ENCODE assay signal across 25 cellular contexts in the genomic region with DNA sequence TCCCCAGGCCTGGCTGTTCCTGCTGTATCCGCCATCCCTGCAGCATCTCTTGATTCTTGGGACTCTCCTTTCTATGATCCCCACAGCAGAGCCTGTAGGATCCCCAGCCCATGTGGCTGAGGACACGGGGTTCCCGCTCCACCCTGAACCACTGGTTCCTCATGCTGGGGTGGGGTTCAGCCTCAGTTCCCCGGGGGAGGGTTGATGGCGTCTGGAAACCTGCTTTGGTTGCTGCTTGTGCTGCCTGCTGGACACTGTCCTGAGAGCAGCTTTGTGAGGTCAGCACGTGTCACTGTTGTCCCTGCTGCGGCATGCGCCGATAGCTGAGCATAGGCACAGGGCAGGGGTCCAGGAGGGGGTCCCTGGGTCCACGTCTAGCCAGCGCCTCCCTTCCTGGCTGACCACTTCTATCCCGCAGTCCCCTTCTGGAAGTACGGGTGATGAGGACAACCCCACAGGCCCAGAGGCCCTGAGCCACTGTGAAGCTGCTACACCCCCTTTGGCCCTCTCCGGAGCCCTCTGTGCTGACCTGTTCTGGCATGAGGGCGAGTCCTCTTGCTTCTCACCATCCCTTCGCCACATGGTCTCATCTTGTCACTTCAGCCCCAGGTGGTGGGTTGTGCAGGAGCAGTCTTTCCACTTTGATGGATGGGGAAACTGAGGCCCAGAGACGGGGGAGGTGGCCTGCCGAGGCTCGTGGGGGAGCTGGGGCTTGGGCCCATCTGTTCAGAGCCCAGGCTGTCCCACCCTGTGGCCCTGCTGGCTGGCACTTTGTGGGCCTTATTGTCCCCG. TPM values are rescaled to one million over a fixed set of nuclear protein-coding genes. Genes with fewer than 3 reads are reported as not detected.
DNase-seq lines count a peak whose midpoint lies in the region; ATAC-seq and TF ChIP-seq lines count a peak whose summit lies in the region.
"Had no signal": no experiment of that assay in that cellular context is flagged by ENCODE, and none has a peak within 500 bp of the region (broad histone marks: within the 10 kb centered on the region; RNA-seq: fewer than 3 reads in every experiment).

No MANE protein-coding gene starts in this region.

- DNase-seq in Calu3: no peak
- DNase-seq in adrenal gland: no peak
- DNase-seq in stimulated activated naive B cell treated with anti-CD40 and anti-IgM and Interleukin-4, amounts not matched to agents 10 μg/mL and 1 μg/mL and 100 μg/mL, for 72 hours: no peak
- DNase-seq in left ventricle myocardium inferior: no peak
- no peak for DNase-seq in nucleus accumbens (lab: John Stamatoyannopoulos, UW)
- no peak for DNase-seq in NCI-H510A treated with DMSO at 0.1 percent for 48 hours (lab: John Stamatoyannopoulos, UW)
- DNase-seq: activated CD4-positive, CD25-positive, alpha-beta regulatory T cell; activated naive CD4-positive, alpha-beta T cell treated with anti-CD3 and anti-CD28 coated beads, Interleukin-2, amount 10 ng/mL, durations not matched to agents 7 days and 5 days; amygdala; GOT3; MG63; NCI-H2029; NCI-H526; occipital lobe; psoas muscle; stimulated activated CD8-positive, alpha-beta memory T cell treated with anti-CD3 and anti-CD28 coated beads, Interleukin-4, amount 100 ng/mL, for 48 hours; trophoblast cell had no signal

- CTCF ChIA-PET in Calu3 (lab: Charles Lee): no interaction called here

- no peak overlapping the region for H3K4me3 Mint-ChIP-seq in Calu3 (ENCODE audit: low read depth, unreplicated experiment)
- peak overlapping the region in 1 of 2 donors; percentile 9 for H3K4me3 Mint-ChIP-seq in stimulated activated naive B cell treated with anti-CD40 and anti-IgM and Interleukin-4, amounts not matched to agents 10 μg/mL and 1 μg/mL and 100 μg/mL, for 72 hours
- H3K4me3 Mint-ChIP-seq: activated naive CD4-positive, alpha-beta T cell treated with anti-CD3 and anti-CD28 coated beads, Interleukin-2, amount 10 ng/mL, durations not matched to agents 7 days and 5 days; activated T-helper 17 cell treated with anti-CD3 and anti-CD28 coated beads, Interleukin-2, amount 50 U/mL, for 72 hours; CD4-positive, alpha-beta memory T cell had no signal

- H3K9me3 ChIP-seq in adrenal gland (replicated peaks in 1 of 3): no peaks in the 10 kb centered on the region
- H3K9me3 ChIP-seq in liver (ENCODE audit: control insufficient read depth in 4 of 4, low read length in 3 of 4): no peaks in the 10 kb centered on the region
- no peaks in the 10 kb centered on the region for H3K9me3 ChIP-seq in left ventricle myocardium inferior (replicated peaks)
- H3K9me3 ChIP-seq: gastroesophageal sphincter, MG63, psoas muscle had no signal

- no peak for TF ChIP-seq RAD21 in liver (IDR thresholded peaks at IDR 0.05)

- H3K4me1 Mint-ChIP-seq in Calu3 (ENCODE audit: low read depth, unreplicated experiment): peaks cover 52% of the 10 kb centered on the region
- peaks cover 39 to 62% of the 10 kb centered on the region in 2 donors for H3K4me1 Mint-ChIP-seq in stimulated activated naive B cell treated with anti-CD40 and anti-IgM and Interleukin-4, amounts not matched to agents 10 μg/mL and 1 μg/mL and 100 μg/mL, for 72 hours

- peaks cover 64% of the 10 kb centered on the region for H3K36me3 Mint-ChIP-seq in Calu3 (ENCODE audit: insufficient read depth, unreplicated experiment)
- H3K36me3 Mint-ChIP-seq in stimulated activated naive B cell treated with anti-CD40 and anti-IgM and Interleukin-4, amounts not matched to agents 10 μg/mL and 1 μg/mL and 100 μg/mL, for 72 hours: peaks cover 38 to 64% of the 10 kb centered on the region in 2 donors

- H3K27me3 Mint-ChIP-seq in Calu3 (ENCODE audit: unreplicated experiment): no peaks in the 10 kb centered on the region
- no peaks in the 10 kb centered on the region for H3K27me3 Mint-ChIP-seq in stimulated activated naive B cell treated with anti-CD40 and anti-IgM and Interleukin-4, amounts not matched to agents 10 μg/mL and 1 μg/mL and 100 μg/mL, for 72 hours
- H3K27me3 Mint-ChIP-seq: activated naive CD4-positive, alpha-beta T cell treated with anti-CD3 and anti-CD28 coated beads, Interleukin-2, amount 10 ng/mL, durations not matched to agents 7 days and 5 days; activated T-helper 17 cell treated with anti-CD3 and anti-CD28 coated beads, Interleukin-2, amount 50 U/mL, for 72 hours; CD4-positive, alpha-beta memory T cell had no signal

- H3K9me3 Mint-ChIP-seq in Calu3 (ENCODE audit: low read depth, unreplicated experiment): no peaks in the 10 kb centered on the region
- no peaks in the 10 kb centered on the region for H3K9me3 Mint-ChIP-seq in stimulated activated naive B cell treated with anti-CD40 and anti-IgM and Interleukin-4, amounts not matched to agents 10 μg/mL and 1 μg/mL and 100 μg/mL, for 72 hours
- H3K9me3 Mint-ChIP-seq: activated naive CD4-positive, alpha-beta T cell treated with anti-CD3 and anti-CD28 coated beads, Interleukin-2, amount 10 ng/mL, durations not matched to agents 7 days and 5 days; activated T-helper 17 cell treated with anti-CD3 and anti-CD28 coated beads, Interleukin-2, amount 50 U/mL, for 72 hours; CD4-positive, alpha-beta memory T cell had no signal

- ATAC-seq in stimulated activated naive B cell treated with anti-CD40 and anti-IgM and Interleukin-4, amounts not matched to agents 10 μg/mL and 1 μg/mL and 100 μg/mL, for 72 hours (replicated peaks): no peak
- ATAC-seq: activated T-helper 17 cell treated with anti-CD3 and anti-CD28 coated beads, Interleukin-2, amount 50 U/mL, for 72 hours; gastroesophageal sphincter; psoas muscle; sciatic nerve had no signal

- H3K27ac ChIP-seq in adrenal gland (peak overlapping the region; percentile 38 to 88 (median 65)), liver (ENCODE audit: low read depth in 1 of 2, low read length in 2 of 2) (peak overlapping the region; percentile 11 to 43), left ventricle myocardium inferior (replicated peaks) (no peak overlapping the region)
- H3K27ac ChIP-seq: gastroesophageal sphincter, hepatocyte, KMS-11, psoas muscle, SK-N-MC had no signal

- no peaks in the 10 kb centered on the region for H3K27me3 ChIP-seq in adrenal gland
- no peaks in the 10 kb centered on the region for H3K27me3 ChIP-seq in liver (ENCODE audit: control insufficient read depth in 4 of 4, insufficient read depth in 4 of 4, low read length in 3 of 4)
- no peaks in the 10 kb centered on the region for H3K27me3 ChIP-seq in left ventricle myocardium inferior (ENCODE audit: low read depth)
- H3K27me3 ChIP-seq: gastroesophageal sphincter, hepatocyte, MG63 had no signal

- H3K4me3 ChIP-seq in adrenal gland (no peak overlapping the region), liver (ENCODE audit: low read depth in 1 of 3, low read length in 3 of 3) (no peak overlapping the region), left ventricle myocardium inferior (no peak overlapping the region)
- H3K4me3 ChIP-seq: gastroesophageal sphincter, hepatocyte, MG63, psoas muscle, SK-N-MC had no signal

- H3K4me1 ChIP-seq in adrenal gland (replicated peaks in 1 of 2) (peaks cover 72 to 82% of the 10 kb centered on the region in 2 donors), liver (ENCODE audit: control insufficient read depth in 4 of 4, insufficient read depth in 4 of 4, low read length in 3 of 4) (peaks cover 16 to 89% (median 82%) of the 10 kb centered on the region in 4 donors), left ventricle myocardium inferior (peaks cover 72% of the 10 kb centered on the region)

- peak overlapping the region; percentile 19 for H3K27ac Mint-ChIP-seq in Calu3 (ENCODE audit: unreplicated experiment)
- H3K27ac Mint-ChIP-seq in stimulated activated naive B cell treated with anti-CD40 and anti-IgM and Interleukin-4, amounts not matched to agents 10 μg/mL and 1 μg/mL and 100 μg/mL, for 72 hours: peak overlapping the region; percentile 65
- H3K27ac Mint-ChIP-seq: activated naive CD4-positive, alpha-beta T cell treated with anti-CD3 and anti-CD28 coated beads, Interleukin-2, amount 10 ng/mL, durations not matched to agents 7 days and 5 days had no signal

- 70 to 100% (median 73%) methylated on average over 3 to 20 of the region's 20 CpGs for WGBS in adrenal gland, 4 donors
- 94% methylated on average over 20 of the region's 20 CpGs for WGBS in liver

- H3K9ac ChIP-seq in liver (ENCODE audit: low read depth in 1 of 2, low read length in 2 of 2): no peak overlapping the region
- H3K9ac ChIP-seq: KMS-11 had no signal

- TF ChIP-seq POLR2A in adrenal gland (IDR thresholded peaks at IDR 0.05): no peak

- intact Hi-C loops in Calu3 (cut with micrococcal nuclease; ENCODE audit: unreplicated experiment): loop anchor here (10.0 kb wide), 1 partner anchor 124 kb away; no protein-coding TSS in a partner anchor
- intact Hi-C loops in adrenal gland (cut with DNase I): no loop called here
- intact Hi-C loops in left ventricle myocardium inferior (cut with micrococcal nuclease): no loop called here

- H3K36me3 ChIP-seq in adrenal gland (replicated peaks in 1 of 2) (peaks cover 0 to 61% of the 10 kb centered on the region in 2 donors), liver (ENCODE audit: control insufficient read depth in 4 of 4, insufficient read depth in 3 of 4, low read depth in 1 of 4, low read length in 3 of 4) (peaks cover 4 to 32% (median 13%) of the 10 kb centered on the region in 4 donors), left ventricle myocardium inferior (peaks cover 79% of the 10 kb centered on the region)

- no peak for TF ChIP-seq CTCF in Calu3 (IDR thresholded peaks at IDR 0.05; ENCODE audit: unreplicated experiment)
- no peak for TF ChIP-seq CTCF in adrenal gland (IDR thresholded peaks at IDR 0.05)
- no peak for TF ChIP-seq CTCF in liver (IDR thresholded peaks at IDR 0.05; ENCODE audit: low read depth, low read length, missing input control)
- TF ChIP-seq CTCF in left ventricle myocardium inferior (IDR thresholded peaks at IDR 0.05; ENCODE audit: borderline replicate concordance): no peak

- BruUV-seq in Calu3 (replicated peaks; lab: Mats Ljungman, UMichigan): no TSS peak

RNA-seq across cellular contexts. Expression of gene EPN1, which starts 5.5 kb away (rescaled TPM):
- 162 and 180 TPM in 2 replicates for total RNA-seq in Calu3 (2022)
- 100 to 1,000 TPM; 119 to 235 (median 162) TPM for total RNA-seq in adrenal gland
- 100 to 1,000 TPM in 1 of 3 donors, 10 to 100 TPM in 2; 27.8 to 151 (median 77.1) TPM for polyA plus RNA-seq in adrenal gland
- 100 to 1,000 TPM in 1 of 2 donors, 10 to 100 TPM in 1; 49.0 to 107 TPM for total RNA-seq in liver
- polyA plus RNA-seq in liver: 100 to 1,000 TPM in 1 of 2 donors, 10 to 100 TPM in 1; 18.6 to 117 TPM
- 205 TPM for total RNA-seq in left ventricle myocardium inferior

RNA-seq across cellular contexts. Expression of gene U2AF2, which starts 25.7 kb away (rescaled TPM):
- 286 and 309 TPM in 2 replicates for total RNA-seq in Calu3 (2022)
- total RNA-seq in adrenal gland: 100 to 1,000 TPM in 6 of 8 donors, 10 to 100 TPM in 2; 76.0 to 178 (median 122) TPM
- polyA plus RNA-seq in adrenal gland: 100 to 1,000 TPM in 1 of 3 donors, 10 to 100 TPM in 2; 58.9 to 243 (median 85.3) TPM
- 10 to 100 TPM; 49.4 to 66.6 TPM for total RNA-seq in liver
- polyA plus RNA-seq in liver: 10 to 100 TPM in 1 of 2 donors, 1 to 10 TPM in 1; 8.6 to 53.1 TPM
- total RNA-seq in left ventricle myocardium inferior: 74.0 TPM

RNA-seq across cellular contexts. Expression of gene CCDC106, which starts 32.5 kb away (rescaled TPM):
- total RNA-seq in Calu3 (2022) (12.7 and 18.3 TPM in 2 replicates), adrenal gland (10 to 100 TPM; 22.1 to 42.8 (median 27.9) TPM), liver (1 to 10 TPM; 3.6 to 5.6 TPM), left ventricle myocardium inferior (14.6 TPM)
- polyA plus RNA-seq in adrenal gland (10 to 100 TPM; 14.8 to 63.8 (median 42.8) TPM), liver (10 to 100 TPM in 1 of 2 donors, 1 to 10 TPM in 1; 6.1 to 13.5 TPM)

RNA-seq across cellular contexts. Expression of gene ZNF581, which starts 37.1 kb away (rescaled TPM):
- total RNA-seq in Calu3 (2022) (33.0 and 33.1 TPM in 2 replicates), adrenal gland (10 to 100 TPM; 16.8 to 55.7 (median 23.7) TPM), liver (1 to 10 TPM; 2.1 to 7.3 TPM), left ventricle myocardium inferior (7.1 TPM)
- polyA plus RNA-seq in adrenal gland (10 to 100 TPM in 2 of 3 donors, 1 to 10 TPM in 1; 8.7 to 23.3 (median 22.4) TPM), liver (1 to 10 TPM; 4.8 to 5.6 TPM)

RNA-seq across cellular contexts. Expression of gene ZNF580, which starts 39.7 kb away (rescaled TPM):
- total RNA-seq in Calu3 (2022) (35.6 TPM in 2 replicates), adrenal gland (10 to 100 TPM; 23.3 to 68.7 (median 46.0) TPM), liver (1 to 10 TPM; 2.6 to 5.0 TPM), left ventricle myocardium inferior (11.8 TPM)
- polyA plus RNA-seq in adrenal gland (100 to 1,000 TPM in 1 of 3 donors, 10 to 100 TPM in 2; 16.6 to 101 (median 97.5) TPM), liver (1 to 10 TPM; 5.1 to 5.2 TPM)
